ENCODE assay signal across 9 cellular contexts in the genomic region with DNA sequence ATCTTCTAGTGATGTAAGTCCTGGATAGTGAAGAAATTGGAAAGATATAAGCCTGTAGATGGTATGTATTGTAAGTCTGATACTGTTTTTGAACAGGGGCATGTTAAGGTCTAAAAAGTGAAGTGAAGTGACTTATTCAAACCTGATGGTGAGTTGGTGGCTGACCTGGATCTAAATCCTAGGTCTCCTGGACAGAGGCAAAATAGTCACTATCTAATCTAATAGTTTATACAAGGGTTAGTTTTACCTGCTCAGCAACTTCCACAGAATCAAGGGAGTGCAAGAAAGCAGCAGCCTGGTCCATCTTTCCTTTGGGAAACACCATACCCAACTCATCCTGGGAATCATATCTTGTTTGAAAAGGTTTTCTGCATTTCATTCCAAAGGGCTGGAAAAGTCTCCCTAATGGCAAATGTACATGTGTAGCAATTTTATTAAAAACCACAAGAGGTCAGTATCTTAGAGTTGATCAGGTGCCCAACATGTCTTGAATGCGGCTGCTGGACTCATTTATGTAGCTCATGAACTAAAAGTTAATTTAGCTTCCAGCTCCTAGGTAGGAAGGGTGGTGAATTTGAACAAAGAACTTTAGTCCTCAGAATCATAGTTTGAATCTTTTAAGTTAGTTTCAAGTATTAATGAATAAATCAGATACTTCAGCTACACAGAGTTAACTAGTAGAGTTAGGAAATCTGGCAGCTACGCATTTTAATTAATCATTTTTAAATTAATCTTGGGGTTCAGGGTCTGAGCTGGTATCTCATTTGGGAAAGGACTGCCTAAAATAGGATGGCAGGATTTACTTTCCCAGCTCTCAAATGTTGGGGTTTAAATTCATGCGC. TPM values are rescaled to one million over a fixed set of nuclear protein-coding genes. Genes with fewer than 3 reads are reported as not detected.
A peak's percentile ranks its signal among the peaks of the same experiment; 100 is the strongest.
DNase-seq lines count a peak whose midpoint lies in the region; ATAC-seq and TF ChIP-seq lines count a peak whose summit lies in the region.
"Had no signal": no experiment of that assay in that cellular context is flagged by ENCODE, and none has a peak within 500 bp of the region (broad histone marks: within the 10 kb centered on the region; RNA-seq: fewer than 3 reads in every experiment).

No MANE protein-coding gene starts in this region.

- peaks cover 82% of the 10 kb centered on the region for H3K36me3 ChIP-seq in left ventricle myocardium inferior

- POLR2A ChIA-PET in WTC11 (lab: Charles Lee), result no interaction called here

- H3K9me3 ChIP-seq in left ventricle myocardium inferior (replicated peaks), result no peaks in the 10 kb centered on the region

- CTCF ChIA-PET in WTC11 (lab: Charles Lee), result interaction anchor here (0.7 to 1.6 kb wide), 12 partner anchors 25 to 518 kb away, joined by 3 to 16 read pairs (median 5); a partner anchor contains a TSS

- H3K4me3 Mint-ChIP-seq in WTC11, result no peak overlapping the region
- H3K4me3 Mint-ChIP-seq: T-helper 1 cell treated with Interleukin-12 subunit alpha and Interleukin-12 subunit beta and Interleukin-4 antibody, amounts not matched to agents 30 μg/mL and 1 μg/mL, for 36 hours had no signal

- no peaks in the 10 kb centered on the region for H3K4me1 ChIP-seq in left ventricle myocardium inferior

- no peaks in the 10 kb centered on the region for H3K27me3 Mint-ChIP-seq in WTC11 (ENCODE audit: low read depth)

- ATAC-seq in WTC11 (peak; percentile 51), GM21367 (IDR thresholded peaks at IDR 0.05; ENCODE audit: unreplicated experiment) (no peak), HG02973 (IDR thresholded peaks at IDR 0.05; ENCODE audit: unreplicated experiment) (no peak)

- TF ChIP-seq CTCF in WTC11 (IDR thresholded peaks at IDR 0.05) (no peak), left ventricle myocardium inferior (IDR thresholded peaks at IDR 0.05; ENCODE audit: borderline replicate concordance) (peak; percentile 67)

- no peak overlapping the region for H3K27ac Mint-ChIP-seq in WTC11
- H3K27ac Mint-ChIP-seq: T-helper 1 cell treated with Interleukin-12 subunit alpha and Interleukin-12 subunit beta and Interleukin-4 antibody, amounts not matched to agents 30 μg/mL and 1 μg/mL, for 36 hours had no signal

- peaks cover 65% of the 10 kb centered on the region for H3K36me3 Mint-ChIP-seq in WTC11

- peak; percentile 62 for DNase-seq in EH (ENCODE audit: low read depth)
- DNase-seq in LHCN-M2 (ENCODE audit: low read depth), result peak; percentile 39
- DNase-seq in WTC11 (ENCODE audit: low spot score), result no peak
- no peak for DNase-seq in left ventricle myocardium inferior
- no peak for DNase-seq in cerebellar nuclear complex (lab: John Stamatoyannopoulos, UW)

- intact Hi-C loops in left ventricle myocardium inferior (cut with micrococcal nuclease), result no loop called here

- no peaks in the 10 kb centered on the region for H3K9me3 Mint-ChIP-seq in WTC11
- H3K9me3 Mint-ChIP-seq: T-helper 1 cell treated with Interleukin-12 subunit alpha and Interleukin-12 subunit beta and Interleukin-4 antibody, amounts not matched to agents 30 μg/mL and 1 μg/mL, for 36 hours had no signal

- H3K4me3 ChIP-seq in left ventricle myocardium inferior, result no peak overlapping the region

- no peaks in the 10 kb centered on the region for H3K27me3 ChIP-seq in left ventricle myocardium inferior (ENCODE audit: low read depth)

- H3K4me1 Mint-ChIP-seq in WTC11, result no peaks in the 10 kb centered on the region

- H3K27ac ChIP-seq in left ventricle myocardium inferior (replicated peaks) (no peak overlapping the region), temporal lobe (ENCODE audit: low read depth, low read length) (peak overlapping the region; percentile 38)

TF ChIP-seq in WTC11, 78 proteins besides CTCF, POLR2A, EP300 and RAD21:
- TF ChIP-seq, protein P1, sequence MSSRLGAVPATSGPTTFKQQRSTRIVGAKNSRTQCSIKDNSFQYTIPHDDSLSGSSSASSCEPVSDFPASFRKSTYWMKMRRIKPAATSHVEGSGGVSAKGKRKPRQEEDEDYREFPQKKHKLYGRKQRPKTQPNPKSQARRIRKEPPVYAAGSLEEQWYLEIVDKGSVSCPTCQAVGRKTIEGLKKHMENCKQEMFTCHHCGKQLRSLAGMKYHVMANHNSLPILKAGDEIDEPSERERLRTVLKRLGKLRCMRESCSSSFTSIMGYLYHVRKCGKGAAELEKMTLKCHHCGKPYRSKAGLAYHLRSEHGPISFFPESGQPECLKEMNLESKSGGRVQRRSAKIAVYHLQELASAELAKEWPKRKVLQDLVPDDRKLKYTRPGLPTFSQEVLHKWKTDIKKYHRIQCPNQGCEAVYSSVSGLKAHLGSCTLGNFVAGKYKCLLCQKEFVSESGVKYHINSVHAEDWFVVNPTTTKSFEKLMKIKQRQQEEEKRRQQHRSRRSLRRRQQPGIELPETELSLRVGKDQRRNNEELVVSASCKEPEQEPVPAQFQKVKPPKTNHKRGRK (CRISPR knock-in tag; IDR thresholded peaks at IDR 0.05; ENCODE audit: borderline replicate concordance), result no peak
- TF ChIP-seq, protein P2, sequence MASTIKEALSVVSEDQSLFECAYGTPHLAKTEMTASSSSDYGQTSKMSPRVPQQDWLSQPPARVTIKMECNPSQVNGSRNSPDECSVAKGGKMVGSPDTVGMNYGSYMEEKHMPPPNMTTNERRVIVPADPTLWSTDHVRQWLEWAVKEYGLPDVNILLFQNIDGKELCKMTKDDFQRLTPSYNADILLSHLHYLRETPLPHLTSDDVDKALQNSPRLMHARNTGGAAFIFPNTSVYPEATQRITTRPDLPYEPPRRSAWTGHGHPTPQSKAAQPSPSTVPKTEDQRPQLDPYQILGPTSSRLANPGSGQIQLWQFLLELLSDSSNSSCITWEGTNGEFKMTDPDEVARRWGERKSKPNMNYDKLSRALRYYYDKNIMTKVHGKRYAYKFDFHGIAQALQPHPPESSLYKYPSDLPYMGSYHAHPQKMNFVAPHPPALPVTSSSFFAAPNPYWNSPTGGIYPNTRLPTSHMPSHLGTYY (CRISPR knock-in tag; IDR thresholded peaks at IDR 0.05), result no peak

RNA-seq across cellular contexts. Expression of a gene that starts 26.0 kb away (rescaled TPM):
- total RNA-seq in LHCN-M2 (2014; rRNA removed), result 62.6 and 88.0 TPM in 2 replicates
- 30.9 TPM for polyA plus RNA-seq in LHCN-M2 (2012)
- total RNA-seq in WTC11 (2021), result 64.2 to 68.0 TPM (median 66.4 TPM) in 3 replicates
- 4.6 TPM for total RNA-seq in left ventricle myocardium inferior
- total RNA-seq in temporal lobe, result 13.5 TPM

RNA-seq across cellular contexts. Expression of a gene that starts 26.2 kb away (rescaled TPM):
- 14.7 and 15.9 TPM in 2 replicates for total RNA-seq in LHCN-M2 (2014; rRNA removed)
- polyA plus RNA-seq in LHCN-M2 (2012), result 2.8 TPM
- total RNA-seq in WTC11 (2021), result 4.3 to 5.6 TPM (median 4.9 TPM) in 3 replicates
- total RNA-seq in left ventricle myocardium inferior, result 12.1 TPM
- total RNA-seq in temporal lobe, result 56.8 TPM

Comparison
In these comparisons a context has a peak if more than half of its experiments do, and no peak if none do; other contexts are left out.
1. DNase-seq: peak in EH (single experiment) and LHCN-M2 (single experiment); none in WTC11 (single experiment), left ventricle myocardium inferior (single experiment) and cerebellar nuclear complex (0 of 2).